In genomic region chr2:210671065-210671464, GRCh38 we compare ENCODE assay signal across 20 cellular contexts.
"Had no signal": no experiment of that assay in that cellular context is flagged by ENCODE, and none has a peak within 500 bp of the region (broad histone marks: within the 10 kb centered on the region; RNA-seq: fewer than 3 reads in every experiment).

No MANE protein-coding gene starts in this region.

- DNase-seq: activated B cell treated with CpG ODN at 0.5 μM for 24 hours; activated CD4-positive, alpha-beta memory T cell treated with anti-CD3 and anti-CD28 coated beads, Interleukin-2, amount 10 ng/mL, durations not matched to agents 7 days and 5 days; activated CD4-positive, alpha-beta T cell treated with anti-CD3 and anti-CD28 coated beads, Interleukin-2, amount 50 U/mL, for 1 hour; activated gamma-delta T cell treated with Interleukin-2 at 50 U/mL for 16 hours; activated naive CD4-positive, alpha-beta T cell treated with anti-CD3 and anti-CD28 coated beads, Interleukin-2, amount 10 ng/mL, durations not matched to agents 7 days and 5 days; activated naive CD8-positive, alpha-beta T cell treated with anti-CD3 and anti-CD28 coated beads for 36 hours; activated T-cell treated with anti-CD3 and anti-CD28 coated beads, Interleukin-2, amount 50 U/mL, for 72 hours; KG1; NCI-H1436; NCI-H1694 treated with DMSO at 0.1 percent for 48 hours; NCI-H2029 treated with DMSO at 0.1 percent for 48 hours; NCI-H2171 treated with DMSO at 0.1 percent for 48 hours; NCI-H510A treated with DMSO at 0.1 percent for 48 hours; NCI-H69; NK-92 treated with Interleukin-12 subunit alpha and Interleukin-12 subunit beta, amount 100 ng/mL, for 24 hours; OCI-M1; RPMI8226; T-cell; T-helper 2 cell; T1000 had no signal
